ENCODE assay signal across 9 cellular contexts in genomic region chr9:21709464-21710058, GRCh38.
DNase-seq lines count a peak whose midpoint lies in the region; ATAC-seq and TF ChIP-seq lines count a peak whose summit lies in the region.
"Had no signal": no experiment of that assay in that cellular context is flagged by ENCODE, and none has a peak within 500 bp of the region (broad histone marks: within the 10 kb centered on the region; RNA-seq: fewer than 3 reads in every experiment).

No MANE protein-coding gene starts in this region.

- H3K4me3 ChIP-seq in CD4-positive, CD25-positive, alpha-beta regulatory T cell (ENCODE audit: low read depth, low read length), result no peak overlapping the region
- no peak overlapping the region for H3K4me3 ChIP-seq in adrenal gland
- H3K4me3 ChIP-seq: SJSA1 had no signal

- H3K27ac ChIP-seq in CD4-positive, CD25-positive, alpha-beta regulatory T cell (ENCODE audit: insufficient read depth, low read length, poor library complexity, severe bottlenecking), result no peak overlapping the region
- no peak overlapping the region for H3K27ac ChIP-seq in adrenal gland
- H3K27ac ChIP-seq: SJSA1 had no signal

- H3K9me3 Mint-ChIP-seq in CD4-positive, CD25-positive, alpha-beta regulatory T cell, result no peaks in the 10 kb centered on the region

- TF ChIP-seq POLR2A in adrenal gland (IDR thresholded peaks at IDR 0.05), result no peak

- H3K27me3 ChIP-seq in CD4-positive, CD25-positive, alpha-beta regulatory T cell (ENCODE audit: control insufficient read depth, insufficient read depth, low read length), result no peaks in the 10 kb centered on the region
- H3K27me3 ChIP-seq in adrenal gland, result peaks cover 14% of the 10 kb centered on the region
- H3K27me3 ChIP-seq: SJSA1 had no signal

- H3K36me3 ChIP-seq in CD4-positive, CD25-positive, alpha-beta regulatory T cell (ENCODE audit: control insufficient read depth, insufficient read depth, low read length), result no peaks in the 10 kb centered on the region
- H3K36me3 ChIP-seq in adrenal gland (replicated peaks in 1 of 2), result no peaks in the 10 kb centered on the region
- H3K36me3 ChIP-seq: SJSA1 had no signal

- WGBS in adrenal gland, 4 donors, result 46 to 50% (median 49%) methylated on average over 5 of the region's 5 CpGs

- peak; percentile 43 to 84 (median 66) for TF ChIP-seq CTCF in adrenal gland (IDR thresholded peaks at IDR 0.05)

- H3K4me3 Mint-ChIP-seq in CD4-positive, CD25-positive, alpha-beta regulatory T cell, result no peak overlapping the region

- H3K36me3 Mint-ChIP-seq in CD4-positive, CD25-positive, alpha-beta regulatory T cell, result no peaks in the 10 kb centered on the region

- H3K4me1 Mint-ChIP-seq in CD4-positive, CD25-positive, alpha-beta regulatory T cell, result no peaks in the 10 kb centered on the region

- no peaks in the 10 kb centered on the region for H3K4me1 ChIP-seq in CD4-positive, CD25-positive, alpha-beta regulatory T cell (ENCODE audit: control insufficient read depth, insufficient read depth, low read length, poor library complexity, severe bottlenecking)
- no peaks in the 10 kb centered on the region for H3K4me1 ChIP-seq in adrenal gland (replicated peaks in 1 of 2)
- H3K4me1 ChIP-seq: SJSA1 had no signal

- no peak overlapping the region for H3K27ac Mint-ChIP-seq in CD4-positive, CD25-positive, alpha-beta regulatory T cell

- no peaks in the 10 kb centered on the region for H3K9me3 ChIP-seq in CD4-positive, CD25-positive, alpha-beta regulatory T cell (ENCODE audit: control insufficient read depth in 2 of 2, low read length in 2 of 2)
- H3K9me3 ChIP-seq in adrenal gland (replicated peaks in 1 of 3), result no peaks in the 10 kb centered on the region
- H3K9me3 ChIP-seq: SJSA1 had no signal

- peaks cover 7% of the 10 kb centered on the region for H3K27me3 Mint-ChIP-seq in CD4-positive, CD25-positive, alpha-beta regulatory T cell

- peak in 1 of 2 donors; percentile 74 for ATAC-seq in CD4-positive, CD25-positive, alpha-beta regulatory T cell (ENCODE audit: low read depth in 2 of 2)
- peak; percentile 79 for ATAC-seq in GM18909 (IDR thresholded peaks at IDR 0.05; ENCODE audit: poor library complexity, unreplicated experiment)
- peak; percentile 70 for ATAC-seq in HG03378 (IDR thresholded peaks at IDR 0.05; ENCODE audit: unreplicated experiment)

- peak; percentile 23 to 68 (median 43) for DNase-seq in CD4-positive, CD25-positive, alpha-beta regulatory T cell
- peak; percentile 54 for DNase-seq in RPMI7951 (ENCODE audit: low read depth)
- DNase-seq in adrenal gland, result peak; percentile 29 to 80 (median 59)
- peak; percentile 56 for DNase-seq in iris pigment epithelial cell (ENCODE audit: low read depth)
- DNase-seq in stimulated activated CD4-positive, alpha-beta T cell treated with anti-CD3 and anti-CD28 coated beads, Interleukin-4, amount 100 ng/mL, for 1 hour, result peak; percentile 57
- DNase-seq in NCI-H1048 (lab: John Stamatoyannopoulos, UW), result no peak

- intact Hi-C loops in adrenal gland (cut with DNase I), result loop anchor here in 1 of 2 donors (10.0 kb wide), 1 partner anchor 75 kb away; no protein-coding TSS in a partner anchor
